ENCODE assay signal across 8 cellular contexts in genomic region chr1:109548321-109549267, GRCh38. TPM values are rescaled to one million over a fixed set of nuclear protein-coding genes. Genes with fewer than 3 reads are reported as not detected.
A peak's percentile ranks its signal among the peaks of the same experiment; 100 is the strongest.
DNase-seq lines count a peak whose midpoint lies in the region; ATAC-seq and TF ChIP-seq lines count a peak whose summit lies in the region.

Gene GNAI3, plus strand, starts transcription at chr1:109548615. Its CDS starts 106 bp downstream, at chr1:109548721.

- H3K4me1 ChIP-seq in heart left ventricle, result peaks cover 0 to 51% (median 34%) of the 10 kb centered on the region in 12 donors

- CTCF ChIA-PET in T-cell (lab: Charles Lee), result interaction anchor here (0.6 to 3.2 kb wide), 31 partner anchors 10 to 481 kb away, joined by 3 to 24 read pairs (median 3); partner anchors contain the start of genes AHCYL1 (in 2 of the 2), AMPD2 (in 1 of the 2), ATXN7L2 (in 1 of the 2) and CYB561D1 (in 1 of the 2)

- TF ChIP-seq POLR2A in heart left ventricle (IDR thresholded peaks at IDR 0.05), result peak; percentile 71 to 97

- H3K4me3 Mint-ChIP-seq in T-cell (peak within 1 kb of the TSS; percentile 90 to 99 (median 95)), type B pancreatic cell (peak within 1 kb of the TSS; percentile 96)

- H3K27ac ChIP-seq in heart left ventricle, result peak within 1 kb of the TSS; percentile 85 to 99 (median 94)

- DNase-seq in GM13977 (ENCODE audit: low spot score), result peak; percentile 92
- peak; percentile 92 for DNase-seq in NCI-H146 (lab: John Stamatoyannopoulos, UW)
- DNase-seq in T-cell, result peak; percentile 89 to 99 (median 96)
- peak; percentile 94 for DNase-seq in amniotic epithelial cell (ENCODE audit: low read depth)
- DNase-seq in heart left ventricle, result peak; percentile 95 to 97 (median 97)
- peak; percentile 98 for DNase-seq in pons (ENCODE audit: low spot score)
- peak; percentile 92 for DNase-seq in type B pancreatic cell (ENCODE audit: extremely low spot score, unreplicated experiment)

- no peaks in the 10 kb centered on the region for H3K27me3 ChIP-seq in heart left ventricle

- H3K27me3 Mint-ChIP-seq in T-cell, result no peaks in the 10 kb centered on the region
- peaks cover 3% of the 10 kb centered on the region for H3K27me3 Mint-ChIP-seq in type B pancreatic cell

- TF ChIP-seq CTCF in GM13977 (IDR thresholded peaks at IDR 0.05; ENCODE audit: extremely low read depth, insufficient read depth, missing control alignments), result no peak
- no peak for TF ChIP-seq CTCF in heart left ventricle (IDR thresholded peaks at IDR 0.05)
- TF ChIP-seq CTCF in type B pancreatic cell (conservative IDR thresholded peaks at IDR 0.05), result no peak

- H3K36me3 Mint-ChIP-seq in T-cell, result no peaks in the 10 kb centered on the region
- no peaks in the 10 kb centered on the region for H3K36me3 Mint-ChIP-seq in type B pancreatic cell

- H3K9me3 Mint-ChIP-seq in T-cell (no peaks in the 10 kb centered on the region), type B pancreatic cell (no peaks in the 10 kb centered on the region)

- intact Hi-C loops in heart left ventricle (cut with DNase I), result loop anchor here (5.0 to 10.0 kb wide), 9 partner anchors 74 to 459 kb away; partner anchors contain the start of gene AHCYL1 (in 6 of the 10)

- H3K27ac Mint-ChIP-seq in T-cell, result peak within 1 kb of the TSS; percentile 98 to 99
- H3K27ac Mint-ChIP-seq in type B pancreatic cell, result peak within 1 kb of the TSS; percentile 95

- H3K4me3 ChIP-seq in heart left ventricle, result peak within 1 kb of the TSS; percentile 61 to 98 (median 90)

- H3K4me1 Mint-ChIP-seq in T-cell, result peaks cover 59 to 63% (median 61%) of the 10 kb centered on the region in 3 donors
- H3K4me1 Mint-ChIP-seq in type B pancreatic cell (ENCODE audit: unreplicated experiment), result peaks cover 31% of the 10 kb centered on the region

- WGBS in heart left ventricle, 4 donors, result 0% methylated on average over 39 to 68 of the region's 68 CpGs

- in situ Hi-C loops in GM13977 (cut with MboI; ENCODE audit: low pct_unique_long_range_greater_than_20kb, low sequenced_read_pairs, unreplicated experiment), result loop anchor here (5.0 to 25.0 kb wide), 3 partner anchors 84 to 439 kb away; partner anchors contain the start of gene AHCYL1

- no peaks in the 10 kb centered on the region for H3K9me3 ChIP-seq in heart left ventricle

- peaks cover 0 to 5% (median 0%) of the 10 kb centered on the region in 9 donors for H3K36me3 ChIP-seq in heart left ventricle

- ATAC-seq in HG02870 (IDR thresholded peaks at IDR 0.05; ENCODE audit: unreplicated experiment) (peak; percentile 90), T-cell (replicated peaks in 1 of 4) (peak; percentile 93 to 95 (median 94)), heart left ventricle (peak; percentile 98 to 99 (median 98))

- POLR2A ChIA-PET in T-cell (lab: Charles Lee), result interaction anchor here (0.5 to 2.1 kb wide), 21 partner anchors 10 to 485 kb away, joined by 3 to 12 read pairs (median 4); partner anchors contain the start of genes ATXN7L2 (in 1 of the 2) and GNAT2 (in 1 of the 2)

RNA-seq across cellular contexts. Expression of gene GNAI3, which starts in this region (rescaled TPM):
- 1 to 10 TPM; 5.4 to 7.2 (median 6.5) TPM for total RNA-seq in T-cell
- 1 to 10 TPM; 1.5 to 5.4 (median 2.5) TPM for total RNA-seq in heart left ventricle
- 1 to 10 TPM; 1.6 to 3.0 TPM for polyA plus RNA-seq in heart left ventricle
- 8.8 and 8.9 TPM in 2 replicates for total RNA-seq in type B pancreatic cell (ENCODE audit: low replicate concordance)

Comparison
In these comparisons a context has a peak if more than half of its experiments do, and no peak if none do; other contexts are left out.
1. Peak in every context shown above with its lines: DNase-seq, ATAC-seq, H3K4me3 ChIP-seq and H3K27ac ChIP-seq.